Comparison of ENCODE assay signal across 1 cellular context in genomic region chr11:58727415-58727797, GRCh38.
A peak's percentile ranks its signal among the peaks of the same experiment; 100 is the strongest.
TF ChIP-seq lines count a peak whose summit lies in the region.

No MANE protein-coding gene starts in this region.

TF ChIP-seq in K562, 482 proteins besides CTCF, POLR2A, EP300 and RAD21 (continued from another document):
- TF ChIP-seq MGA (IDR thresholded peaks at IDR 0.05) (peak; percentile 17; the same call in 1 of the 2 replicates), TEAD4 (IDR thresholded peaks at IDR 0.05; ENCODE audit: low read length) (no peak), TEAD4 (CRISPR knock-in tag; IDR thresholded peaks at IDR 0.05; ENCODE audit: borderline replicate concordance) (no peak), IRF9 (tag; IDR thresholded peaks at IDR 0.05) (no peak), ZNF224 (CRISPR knock-in tag; IDR thresholded peaks at IDR 0.05) (no peak), TAL1 (IDR thresholded peaks at IDR 0.05) (no peak), ZNF639 (CRISPR knock-in tag; conservative IDR thresholded peaks at IDR 0.05 in 1 of 2, IDR thresholded peaks at IDR 0.05 in 1 of 2) (0 out of 4 replicates have a peak, but pooled peaks of 1 of the 2 experiments have one; percentile 9), HDAC8 (tag; IDR thresholded peaks at IDR 0.05) (no peak), HMBOX1 (IDR thresholded peaks at IDR 0.05) (no peak), NFRKB (IDR thresholded peaks at IDR 0.05; ENCODE audit: low read depth) (no peak), GATAD2B (IDR thresholded peaks at IDR 0.05; ENCODE audit: borderline replicate concordance) (no peak), NR2C2 (CRISPR knock-in tag; IDR thresholded peaks at IDR 0.05) (no peak), NR2C2 (tag; IDR thresholded peaks at IDR 0.05) (peak; percentile 44; the same call in 1 of the 2 replicates), NCOA1 (IDR thresholded peaks at IDR 0.05; ENCODE audit: low read depth) (no peak), E2F1 (CRISPR knock-in tag; IDR thresholded peaks at IDR 0.05) (no peak), ELK1 (CRISPR knock-in tag; IDR thresholded peaks at IDR 0.05) (no peak), PCBP1 (IDR thresholded peaks at IDR 0.05; ENCODE audit: low read depth, low read length, poor library complexity, severe bottlenecking) (no peak), NR2C1 (IDR thresholded peaks at IDR 0.05) (no peak), NR2C1 (tag; IDR thresholded peaks at IDR 0.05) (no peak), ELF1 (tag; IDR thresholded peaks at IDR 0.05) (no peak; the same call in 1 of the 2 replicates)
